11 cellular contexts compared by ENCODE assay signal in genomic region chr1:205475855-205476254, GRCh38. TPM values are rescaled to one million over a fixed set of nuclear protein-coding genes. Genes with fewer than 3 reads are reported as not detected.
"Had no signal": no experiment of that assay in that cellular context is flagged by ENCODE, and none has a peak within 500 bp of the region (broad histone marks: within the 10 kb centered on the region; RNA-seq: fewer than 3 reads in every experiment).

No MANE protein-coding gene starts in this region.

- H2AFZ ChIP-seq: GM23248 had no signal

- DNase-seq: GM23248, GOT3, H9, HCEC 1CT, HFFc6, KG1 had no signal

- ATAC-seq: HepG2 had no signal

- H3K4me3 ChIP-seq: GM23248 had no signal

- H3K27ac ChIP-seq: GM23248, HL-60 had no signal

- H3K9ac ChIP-seq: GM23248 had no signal

- FAIRE-seq: H54, HepG2 had no signal

RNA-seq across cellular contexts. Expression of gene BLACAT1, which starts 20.0 kb away (rescaled TPM):
- total RNA-seq: GM23248, HFFc6 had no signal
- polyA plus RNA-seq: GM23248, IgD-negative memory B cell had no signal

RNA-seq across cellular contexts. Expression of gene CDK18, which starts 28.6 kb away (rescaled TPM):
- total RNA-seq: GM23248 had no signal
- polyA plus RNA-seq: GM23248 had no signal

RNA-seq across cellular contexts. Expression of gene LEMD1, which starts 54.0 kb away (rescaled TPM):
- total RNA-seq: GM23248, HFFc6, HT1080 had no signal
- polyA plus RNA-seq: GM23248, IgD-negative memory B cell had no signal
